Comparison of ENCODE assay signal across 10 cellular contexts in genomic region chr20:59752704-59753460, GRCh38.
A peak's percentile ranks its signal among the peaks of the same experiment; 100 is the strongest.
DNase-seq lines count a peak whose midpoint lies in the region; ATAC-seq, FAIRE-seq and TF ChIP-seq lines count a peak whose summit lies in the region.
"Had no signal": no experiment of that assay in that cellular context is flagged by ENCODE, and none has a peak within 500 bp of the region (broad histone marks: within the 10 kb centered on the region; RNA-seq: fewer than 3 reads in every experiment).

No MANE protein-coding gene starts in this region.

- peak overlapping the region in 1 of 3 donors; percentile 40 for H3K9ac ChIP-seq in skeletal muscle tissue (ENCODE audit: low read depth in 1 of 3, low read length in 3 of 3)

- no peaks in the 10 kb centered on the region for H3K36me3 ChIP-seq in skeletal muscle tissue (ENCODE audit: control insufficient read depth in 3 of 3, insufficient read depth in 3 of 3, low read length in 3 of 3)
- H3K36me3 ChIP-seq: Peyer's patch had no signal

- peaks cover 45 to 63% (median 62%) of the 10 kb centered on the region in 3 donors for H3K27me3 ChIP-seq in skeletal muscle tissue (ENCODE audit: control insufficient read depth in 3 of 3, insufficient read depth in 3 of 3, low read length in 3 of 3)
- H3K27me3 ChIP-seq: Peyer's patch had no signal

- no peak for TF ChIP-seq CTCF in NB4 (IDR thresholded peaks at IDR 0.05; ENCODE audit: low read depth, low read length)

- H3K9me3 ChIP-seq in skeletal muscle tissue (ENCODE audit: control insufficient read depth in 3 of 3, low read length in 3 of 3) = no peaks in the 10 kb centered on the region
- H3K9me3 ChIP-seq: Peyer's patch had no signal

- peaks cover 15 to 23% (median 19%) of the 10 kb centered on the region in 3 donors for H3K4me1 ChIP-seq in skeletal muscle tissue (ENCODE audit: control insufficient read depth in 3 of 3, insufficient read depth in 3 of 3, low read length in 3 of 3)

- H3K4me3 ChIP-seq in NB4 (ENCODE audit: low read depth, low read length) (peak overlapping the region; percentile 37), skeletal muscle tissue (ENCODE audit: low read length in 3 of 3) (peak overlapping the region in 2 of 3 donors; percentile 19 to 63)
- H3K4me3 ChIP-seq: Peyer's patch had no signal

- peak; percentile 60 for DNase-seq in NB4 (ENCODE audit: low read depth)
- DNase-seq in RCC 7860 (ENCODE audit: low spot score) = no peak
- no peak for DNase-seq in NCI-H2171 treated with DMSO at 0.1 percent for 48 hours (lab: John Stamatoyannopoulos, UW)
- DNase-seq in islet precursor cell = no peak
- DNase-seq: KG1, mesendoderm had no signal

- ATAC-seq in GM18909 (IDR thresholded peaks at IDR 0.05; ENCODE audit: poor library complexity, unreplicated experiment) (peak; percentile 44), HG02623 (IDR thresholded peaks at IDR 0.05; ENCODE audit: unreplicated experiment) (peak; percentile 32)

- H3K27ac ChIP-seq in skeletal muscle tissue (ENCODE audit: low read depth, low read length) = no peak overlapping the region
- H3K27ac ChIP-seq: Peyer's patch had no signal

- no peak for TF ChIP-seq POLR2A in NB4 (IDR thresholded peaks at IDR 0.05; ENCODE audit: extremely low read depth, insufficient read length)

- FAIRE-seq in RCC 7860 (lab: Jason Lieb, UNC) = no peak
